ENCODE assay signal across 10 cellular contexts in the genomic region with DNA sequence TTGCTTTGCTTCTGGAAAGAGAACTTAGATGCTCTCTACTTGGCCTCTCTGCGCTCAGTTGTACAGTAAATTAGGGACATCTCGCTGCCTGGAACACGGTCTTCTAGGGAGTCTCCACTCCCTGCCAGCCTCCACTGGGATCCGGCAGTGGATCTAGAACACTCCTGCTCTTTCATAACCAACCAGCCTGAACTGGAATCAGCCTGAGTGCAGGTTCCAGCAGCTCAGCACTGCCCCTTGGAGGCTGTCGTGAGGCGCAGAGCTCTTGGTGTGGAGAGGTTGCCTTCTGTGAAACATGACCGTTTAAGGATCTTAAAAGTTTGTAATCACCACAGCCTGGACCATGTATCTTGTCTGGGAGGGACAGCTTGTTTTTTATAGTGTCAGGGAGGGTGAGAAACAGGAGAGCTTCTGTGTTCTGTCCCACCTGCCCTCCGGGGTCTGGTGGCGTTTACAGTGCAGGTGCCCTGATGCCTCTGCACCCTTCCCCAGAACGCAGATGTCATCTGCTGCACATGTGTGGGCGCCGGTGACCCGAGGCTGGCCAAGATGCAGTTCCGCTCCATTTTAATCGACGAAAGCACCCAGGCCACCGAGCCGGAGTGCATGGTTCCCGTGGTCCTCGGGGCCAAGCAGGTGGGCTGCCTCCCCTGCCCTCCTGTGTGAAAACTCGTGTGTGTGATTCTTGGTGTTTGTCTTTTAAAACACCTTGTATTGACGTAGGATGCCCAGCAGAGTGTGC. TPM values are rescaled to one million over a fixed set of nuclear protein-coding genes. Genes with fewer than 3 reads are reported as not detected.
A peak's percentile ranks its signal among the peaks of the same experiment; 100 is the strongest.
DNase-seq lines count a peak whose midpoint lies in the region; FAIRE-seq and TF ChIP-seq lines count a peak whose summit lies in the region.
"Had no signal": no experiment of that assay in that cellular context is flagged by ENCODE, and none has a peak within 500 bp of the region (broad histone marks: within the 10 kb centered on the region; RNA-seq: fewer than 3 reads in every experiment).

No MANE protein-coding gene starts in this region.

- no peak for TF ChIP-seq POLR2A in breast epithelium (IDR thresholded peaks at IDR 0.05)

- intact Hi-C loops in MCF 10A (cut with micrococcal nuclease) = no loop called here
- intact Hi-C loops in breast epithelium (cut with DNase I; ENCODE audit: low total_unique reads) = no loop called here

- H3K27ac Mint-ChIP-seq in MCF 10A (ENCODE audit: low read depth, unreplicated experiment) = no peak overlapping the region
- no peak overlapping the region for H3K27ac Mint-ChIP-seq in activated naive CD4-positive, alpha-beta T cell treated with anti-CD3 and anti-CD28 coated beads, Interleukin-2, amount 10 ng/mL, durations not matched to agents 7 days and 5 days
- H3K27ac Mint-ChIP-seq: CD4-positive, CD25-positive, alpha-beta regulatory T cell had no signal

- TF ChIP-seq CTCF in MCF 10A (IDR thresholded peaks at IDR 0.05; ENCODE audit: unreplicated experiment) = peak; percentile 27
- TF ChIP-seq CTCF in breast epithelium (IDR thresholded peaks at IDR 0.05) = no peak

- H3K4me1 ChIP-seq in breast epithelium = no peaks in the 10 kb centered on the region

- H3K9me3 Mint-ChIP-seq in MCF 10A (ENCODE audit: unreplicated experiment) = no peaks in the 10 kb centered on the region
- H3K9me3 Mint-ChIP-seq in activated naive CD4-positive, alpha-beta T cell treated with anti-CD3 and anti-CD28 coated beads, Interleukin-2, amount 10 ng/mL, durations not matched to agents 7 days and 5 days = no peaks in the 10 kb centered on the region
- H3K9me3 Mint-ChIP-seq: CD4-positive, CD25-positive, alpha-beta regulatory T cell had no signal

- H3K9me3 ChIP-seq in breast epithelium = no peaks in the 10 kb centered on the region

- H3K27me3 ChIP-seq in breast epithelium = no peaks in the 10 kb centered on the region

- CTCF ChIA-PET in MCF 10A (lab: Yijun Ruan, JAX) = interaction anchor here (1.2 to 5.1 kb wide), 8 partner anchors 9 to 263 kb away, joined by 3 to 39 read pairs (median 7); no protein-coding TSS in a partner anchor
- CTCF ChIA-PET in activated naive CD4-positive, alpha-beta T cell treated with anti-CD3 and anti-CD28 coated beads, Interleukin-2, amount 10 ng/mL, durations not matched to agents 7 days and 5 days (lab: Charles Lee) = interaction anchor here (2.2 kb wide), 1 partner anchor 9 kb away, joined by 8 read pairs; no protein-coding TSS in a partner anchor

- TSS peak; percentile 16 for BruUV-seq in MCF 10A (replicated peaks; lab: Mats Ljungman, UMichigan)

- H3K4me1 Mint-ChIP-seq in MCF 10A (ENCODE audit: insufficient read depth, unreplicated experiment) = no peaks in the 10 kb centered on the region
- no peaks in the 10 kb centered on the region for H3K4me1 Mint-ChIP-seq in activated naive CD4-positive, alpha-beta T cell treated with anti-CD3 and anti-CD28 coated beads, Interleukin-2, amount 10 ng/mL, durations not matched to agents 7 days and 5 days
- H3K4me1 Mint-ChIP-seq: CD4-positive, CD25-positive, alpha-beta regulatory T cell had no signal

- POLR2A ChIA-PET in MCF 10A (lab: Yijun Ruan, JAX) = interaction anchor here (2.2 kb wide), 1 partner anchor 23 kb away, joined by 7 read pairs; no protein-coding TSS in a partner anchor

- peak; percentile 58 for DNase-seq in MCF 10A (ENCODE audit: unreplicated experiment)
- DNase-seq in breast epithelium (ENCODE audit: low spot score in 2 of 2) = no peak
- peak; percentile 56 for DNase-seq in amniotic epithelial cell (ENCODE audit: low read depth)
- DNase-seq in iPS-NIHi11 (ENCODE audit: low spot score) = peak; percentile 68
- DNase-seq in NCI-H748 treated with DMSO at 0.1 percent for 48 hours (lab: John Stamatoyannopoulos, UW) = no peak
- no peak for DNase-seq in RCC 7860 (ENCODE audit: low spot score)
- no peak for DNase-seq in GDM1 (lab: John Stamatoyannopoulos, UW)
- DNase-seq in activated naive CD4-positive, alpha-beta T cell treated with anti-CD3 and anti-CD28 coated beads, Interleukin-2, amount 10 ng/mL, durations not matched to agents 7 days and 5 days = no peak
- DNase-seq: CD4-positive, CD25-positive, alpha-beta regulatory T cell; NCI-H2029 treated with DMSO at 0.1 percent for 48 hours had no signal

- no peak for FAIRE-seq in RCC 7860 (lab: Jason Lieb, UNC)

- H3K4me3 ChIP-seq in breast epithelium = no peak overlapping the region

- peaks cover 15% of the 10 kb centered on the region for H3K36me3 ChIP-seq in breast epithelium

- no peak overlapping the region for H3K27ac ChIP-seq in breast epithelium

- no peaks in the 10 kb centered on the region for H3K27me3 Mint-ChIP-seq in MCF 10A (ENCODE audit: insufficient read depth, unreplicated experiment)
- no peaks in the 10 kb centered on the region for H3K27me3 Mint-ChIP-seq in activated naive CD4-positive, alpha-beta T cell treated with anti-CD3 and anti-CD28 coated beads, Interleukin-2, amount 10 ng/mL, durations not matched to agents 7 days and 5 days
- H3K27me3 Mint-ChIP-seq: CD4-positive, CD25-positive, alpha-beta regulatory T cell had no signal

- no peak overlapping the region for H3K4me3 Mint-ChIP-seq in MCF 10A (ENCODE audit: unreplicated experiment)
- H3K4me3 Mint-ChIP-seq in activated naive CD4-positive, alpha-beta T cell treated with anti-CD3 and anti-CD28 coated beads, Interleukin-2, amount 10 ng/mL, durations not matched to agents 7 days and 5 days = no peak overlapping the region
- H3K4me3 Mint-ChIP-seq: CD4-positive, CD25-positive, alpha-beta regulatory T cell had no signal

- H3K36me3 Mint-ChIP-seq in MCF 10A (ENCODE audit: insufficient read depth, unreplicated experiment) = peaks cover 91% of the 10 kb centered on the region
- H3K36me3 Mint-ChIP-seq in activated naive CD4-positive, alpha-beta T cell treated with anti-CD3 and anti-CD28 coated beads, Interleukin-2, amount 10 ng/mL, durations not matched to agents 7 days and 5 days = peaks cover 49% of the 10 kb centered on the region

RNA-seq across cellular contexts. Expression of a gene that starts 24.8 kb away (rescaled TPM):
- total RNA-seq in MCF 10A (2022) (79.8 and 85.0 TPM in 2 replicates), breast epithelium (10 to 100 TPM; 59.8 to 83.6 (median 75.2) TPM)

RNA-seq across cellular contexts. Expression of a gene that starts 39.4 kb away (rescaled TPM):
- total RNA-seq in MCF 10A (2022) = not detected in 2 replicates
- total RNA-seq in breast epithelium = under 1 TPM in 2 of 3 donors, not detected in 1; 0.29 to 0.66 TPM
- total RNA-seq: CD4-positive, CD25-positive, alpha-beta regulatory T cell had no signal

Comparison
In these comparisons a context has a peak if more than half of its experiments do, and no peak if none do; other contexts are left out.
1. DNase-seq: peak in MCF 10A (single experiment), amniotic epithelial cell (single experiment) and iPS-NIHi11 (single experiment); none in breast epithelium (0 of 2), NCI-H748 treated with DMSO at 0.1 percent for 48 hours (single experiment), RCC 7860 (single experiment), GDM1 (single experiment) and activated naive CD4-positive, alpha-beta T cell treated with anti-CD3 and anti-CD28 coated beads, Interleukin-2, amount 10 ng/mL, durations not matched to agents 7 days and 5 days (single experiment).